In genomic region chr21:28669331-28669730, GRCh38 we compare ENCODE assay signal across 15 cellular contexts.
"Had no signal": no experiment of that assay in that cellular context is flagged by ENCODE, and none has a peak within 500 bp of the region (broad histone marks: within the 10 kb centered on the region; RNA-seq: fewer than 3 reads in every experiment).

No MANE protein-coding gene starts in this region.

- H3K27me3 ChIP-seq: brain microvascular endothelial cell, tibial artery, uterus had no signal

- H3K4me1 ChIP-seq: tibial artery had no signal

- H3K27ac ChIP-seq: brain microvascular endothelial cell, tibial artery, uterus, VCaP had no signal

- ATAC-seq: left lobe of liver; naive thymus-derived CD4-positive, alpha-beta T cell had no signal

- DNase-seq: activated CD4-positive, alpha-beta memory T cell treated with anti-CD3 and anti-CD28 coated beads for 36 hours; activated CD4-positive, alpha-beta T cell treated with anti-CD3 and anti-CD28 coated beads for 1 hour; activated gamma-delta T cell; activated T-cell treated with anti-CD3 and anti-CD28 coated beads, Interleukin-2, amount 50 U/mL, for 48 hours; anterior cingulate cortex; brain microvascular endothelial cell; erythroblast; naive thymus-derived CD4-positive, alpha-beta T cell; retina; stimulated activated CD4-positive, alpha-beta T cell treated with anti-CD3 and anti-CD28 coated beads, Interleukin-12 subunit alpha, Interleukin-12 subunit beta, amount 100 ng/mL, for 4 hours; stimulated activated CD4-positive, alpha-beta T cell treated with anti-CD3 and anti-CD28 coated beads, Interleukin-2, amount 100 ng/mL, for 24 hours; tibial artery; uterus had no signal
